14 cellular contexts compared by ENCODE assay signal in the genomic region with DNA sequence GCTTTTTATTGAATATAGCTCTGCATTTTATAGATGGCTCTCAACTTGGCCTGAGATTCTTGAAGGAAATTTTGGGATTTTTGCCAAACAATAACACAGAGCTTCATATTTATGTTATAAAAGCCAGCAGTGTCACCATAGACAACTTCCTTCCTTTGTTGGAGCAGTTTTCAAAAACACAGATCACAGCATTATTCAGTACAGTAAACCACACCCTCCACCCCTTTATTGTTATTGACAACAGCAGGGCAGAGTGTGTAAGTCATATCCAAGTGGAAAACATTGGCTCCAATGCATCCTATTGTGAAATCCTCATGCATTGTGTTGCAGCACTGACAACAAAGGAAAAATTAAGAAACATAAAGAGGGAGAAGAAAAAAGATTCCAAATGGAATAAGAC.
A peak's percentile ranks its signal among the peaks of the same experiment; 100 is the strongest.
DNase-seq lines count a peak whose midpoint lies in the region; ATAC-seq and TF ChIP-seq lines count a peak whose summit lies in the region.
"Had no signal": no experiment of that assay in that cellular context is flagged by ENCODE, and none has a peak within 500 bp of the region (broad histone marks: within the 10 kb centered on the region; RNA-seq: fewer than 3 reads in every experiment).

No MANE protein-coding gene starts in this region.

- H3K4me1 Mint-ChIP-seq in mesothelial cell of epicardium: peaks cover 43% of the 10 kb centered on the region
- H3K4me1 Mint-ChIP-seq in activated naive CD4-positive, alpha-beta T cell treated with anti-CD3 and anti-CD28 coated beads for 36 hours (ENCODE audit: low read depth): peaks cover 4% of the 10 kb centered on the region

- H3K9me3 Mint-ChIP-seq in mesothelial cell of epicardium: peaks cover 3% of the 10 kb centered on the region
- no peaks in the 10 kb centered on the region for H3K9me3 Mint-ChIP-seq in activated naive CD4-positive, alpha-beta T cell treated with anti-CD3 and anti-CD28 coated beads for 36 hours

- peak; percentile 30 for ATAC-seq in PC-3
- ATAC-seq in upper lobe of left lung (ENCODE audit: low FRiP score in 2 of 2): no peak
- ATAC-seq in GM21717 (IDR thresholded peaks at IDR 0.05; ENCODE audit: unreplicated experiment): no peak

- H3K4me2 ChIP-seq in PC-3 (ENCODE audit: low read length) (peak overlapping the region; percentile 61; the same call in 1 of the 2 replicates), Karpas-422 (ENCODE audit: low read depth, low read length, poor library complexity, severe bottlenecking) (no peak overlapping the region)

- H3K27ac ChIP-seq in ACC112 (ENCODE audit: low read depth, low read length) (peak overlapping the region; percentile 98), PC-3 (ENCODE audit: low read length) (peak overlapping the region; percentile 99), Karpas-422 (ENCODE audit: low read length) (no peak overlapping the region), upper lobe of left lung (peak overlapping the region in 1 of 4 donors; percentile 41)
- H3K27ac ChIP-seq: neutrophil, WERI-Rb-1 had no signal

- H4K20me1 ChIP-seq in PC-3 (ENCODE audit: low read length): no peaks in the 10 kb centered on the region
- H4K20me1 ChIP-seq in Karpas-422 (ENCODE audit: insufficient read depth, low read depth, low read length): no peaks in the 10 kb centered on the region

- CTCF ChIA-PET in PC-3 (lab: Charles Lee): interaction anchor here (0.9 kb wide), 1 partner anchor 62 kb away, joined by 3 read pairs; no protein-coding TSS in a partner anchor
- CTCF ChIA-PET in activated naive CD4-positive, alpha-beta T cell treated with anti-CD3 and anti-CD28 coated beads for 36 hours (lab: Charles Lee): no interaction called here

- H3K27ac Mint-ChIP-seq in mesothelial cell of epicardium: peak overlapping the region; percentile 25
- no peak overlapping the region for H3K27ac Mint-ChIP-seq in activated naive CD4-positive, alpha-beta T cell treated with anti-CD3 and anti-CD28 coated beads for 36 hours
- H3K27ac Mint-ChIP-seq: type B pancreatic cell had no signal

- TF ChIP-seq CTCF in PC-3 (conservative IDR thresholded peaks at IDR 0.05; ENCODE audit: low read depth, low read length) (no peak), epithelial cell of esophagus (IDR thresholded peaks at IDR 0.05; ENCODE audit: insufficient read depth, low read depth, low read length, missing control alignments) (no peak), mesothelial cell of epicardium (IDR thresholded peaks at IDR 0.05; ENCODE audit: unreplicated experiment) (no peak), upper lobe of left lung (IDR thresholded peaks at IDR 0.05) (no peak)

- H3K36me3 Mint-ChIP-seq in mesothelial cell of epicardium: no peaks in the 10 kb centered on the region
- H3K36me3 Mint-ChIP-seq in activated naive CD4-positive, alpha-beta T cell treated with anti-CD3 and anti-CD28 coated beads for 36 hours (ENCODE audit: low read depth): no peaks in the 10 kb centered on the region
- H3K36me3 Mint-ChIP-seq: type B pancreatic cell had no signal

- H3K9me3 ChIP-seq in PC-3 (ENCODE audit: low read length): no peaks in the 10 kb centered on the region
- H3K9me3 ChIP-seq in Karpas-422 (ENCODE audit: low read length): no peaks in the 10 kb centered on the region
- no peaks in the 10 kb centered on the region for H3K9me3 ChIP-seq in upper lobe of left lung
- H3K9me3 ChIP-seq: neutrophil had no signal

- H3K27me3 ChIP-seq in ACC112 (ENCODE audit: insufficient read depth, low read length): no peaks in the 10 kb centered on the region
- no peaks in the 10 kb centered on the region for H3K27me3 ChIP-seq in PC-3 (ENCODE audit: low read length)
- H3K27me3 ChIP-seq in Karpas-422 (ENCODE audit: low read length): 0 out of 2 replicates have a peak, but pooled peaks cover 3% of the 10 kb centered on the region
- H3K27me3 ChIP-seq in upper lobe of left lung: no peaks in the 10 kb centered on the region
- H3K27me3 ChIP-seq: neutrophil had no signal

- BruUV-seq in PC-3 (replicated peaks; lab: Mats Ljungman, UMichigan): no TSS peak

- H3K36me3 ChIP-seq in ACC112 (ENCODE audit: insufficient read depth, low read length) (no peaks in the 10 kb centered on the region), PC-3 (ENCODE audit: low read depth, low read length) (no peaks in the 10 kb centered on the region), Karpas-422 (ENCODE audit: insufficient read depth, low read length) (no peaks in the 10 kb centered on the region), upper lobe of left lung (no peaks in the 10 kb centered on the region)
- H3K36me3 ChIP-seq: neutrophil, WERI-Rb-1 had no signal

- peaks cover 3% of the 10 kb centered on the region for H3K27me3 Mint-ChIP-seq in mesothelial cell of epicardium (ENCODE audit: low read depth)
- peaks cover 9% of the 10 kb centered on the region for H3K27me3 Mint-ChIP-seq in activated naive CD4-positive, alpha-beta T cell treated with anti-CD3 and anti-CD28 coated beads for 36 hours (ENCODE audit: low read depth)
- H3K27me3 Mint-ChIP-seq: type B pancreatic cell had no signal

- intact Hi-C loops in PC-3 (cut with micrococcal nuclease): loop anchor here (2.0 kb wide), 1 partner anchor 63 kb away; no protein-coding TSS in a partner anchor
- intact Hi-C loops in activated naive CD4-positive, alpha-beta T cell treated with anti-CD3 and anti-CD28 coated beads for 36 hours (cut with micrococcal nuclease): no loop called here

- no peak overlapping the region for H3K4me3 Mint-ChIP-seq in mesothelial cell of epicardium
- H3K4me3 Mint-ChIP-seq in activated naive CD4-positive, alpha-beta T cell treated with anti-CD3 and anti-CD28 coated beads for 36 hours: no peak overlapping the region
- H3K4me3 Mint-ChIP-seq: type B pancreatic cell had no signal

- H3K9ac ChIP-seq in PC-3 (ENCODE audit: low read length): peak overlapping the region; percentile 84; the same call in 1 of the 2 replicates
- H3K9ac ChIP-seq in Karpas-422 (ENCODE audit: low read length): no peak overlapping the region

- H2AFZ ChIP-seq in ACC112 (ENCODE audit: low read length, unreplicated experiment): no peak overlapping the region
- H2AFZ ChIP-seq in PC-3 (ENCODE audit: low read length): no peak overlapping the region
- H2AFZ ChIP-seq in Karpas-422 (ENCODE audit: low read length): no peak overlapping the region

- DNase-seq in PC-3 (peak; percentile 77), epithelial cell of esophagus (ENCODE audit: low read depth) (peak; percentile 64), mesothelial cell of epicardium (ENCODE audit: low spot score in 2 of 2, unreplicated experiment in 2 of 2) (no peak), Karpas-422 (no peak), upper lobe of left lung (no peak)
- DNase-seq in activated naive CD4-positive, alpha-beta T cell treated with anti-CD3 and anti-CD28 coated beads for 36 hours: no peak
- DNase-seq: effector CD4-positive, alpha-beta T cell; NCI-H1930; NCI-H82; WERI-Rb-1 had no signal

- H3F3A ChIP-seq in PC-3 (ENCODE audit: low read length, unreplicated experiment): peaks cover 14% of the 10 kb centered on the region

- POLR2A ChIA-PET in PC-3 (lab: Charles Lee; ENCODE audit: unreplicated experiment): interaction anchor here (0.6 kb wide), 1 partner anchor 61 kb away, joined by 3 read pairs; no protein-coding TSS in a partner anchor

- no peaks in the 10 kb centered on the region for H3K79me2 ChIP-seq in ACC112 (ENCODE audit: control insufficient read depth, insufficient read depth, low read length, unreplicated experiment)
- H3K79me2 ChIP-seq in PC-3 (ENCODE audit: low read length): no peaks in the 10 kb centered on the region
- no peaks in the 10 kb centered on the region for H3K79me2 ChIP-seq in Karpas-422 (ENCODE audit: low read length)

- peaks cover 85% of the 10 kb centered on the region for H3K4me1 ChIP-seq in ACC112 (ENCODE audit: control insufficient read depth, insufficient read depth, low read length, unreplicated experiment)
- H3K4me1 ChIP-seq in PC-3 (ENCODE audit: insufficient read depth, low read length): peaks cover 78% of the 10 kb centered on the region
- H3K4me1 ChIP-seq in Karpas-422 (ENCODE audit: low read length): no peaks in the 10 kb centered on the region
- H3K4me1 ChIP-seq in upper lobe of left lung: peaks cover 17 to 50% (median 37%) of the 10 kb centered on the region in 4 donors

- H3K4me3 ChIP-seq in ACC112 (ENCODE audit: low read depth, low read length) (no peak overlapping the region), PC-3 (ENCODE audit: low read length) (no peak overlapping the region), epithelial cell of esophagus (ENCODE audit: low read length) (no peak overlapping the region), Karpas-422 (ENCODE audit: low read length) (no peak overlapping the region), upper lobe of left lung (no peak overlapping the region)

- H3K9me2 ChIP-seq in PC-3 (replicated peaks; ENCODE audit: low read length) (no peaks in the 10 kb centered on the region), Karpas-422 (replicated peaks; ENCODE audit: insufficient read depth, low read length) (no peaks in the 10 kb centered on the region)

- TF ChIP-seq EP300 in upper lobe of left lung (IDR thresholded peaks at IDR 0.05): no peak

- TF ChIP-seq POLR2A in upper lobe of left lung (IDR thresholded peaks at IDR 0.05): no peak

Comparison
In these comparisons a context has a peak if more than half of its experiments do, and no peak if none do; other contexts are left out.
1. DNase-seq: peak in PC-3 (single experiment) and epithelial cell of esophagus (single experiment); none in mesothelial cell of epicardium (0 of 2), Karpas-422 (single experiment), activated naive CD4-positive, alpha-beta T cell treated with anti-CD3 and anti-CD28 coated beads for 36 hours (single experiment) and upper lobe of left lung (0 of 2).